ENCODE assay signal across 22 cellular contexts in the genomic region with DNA sequence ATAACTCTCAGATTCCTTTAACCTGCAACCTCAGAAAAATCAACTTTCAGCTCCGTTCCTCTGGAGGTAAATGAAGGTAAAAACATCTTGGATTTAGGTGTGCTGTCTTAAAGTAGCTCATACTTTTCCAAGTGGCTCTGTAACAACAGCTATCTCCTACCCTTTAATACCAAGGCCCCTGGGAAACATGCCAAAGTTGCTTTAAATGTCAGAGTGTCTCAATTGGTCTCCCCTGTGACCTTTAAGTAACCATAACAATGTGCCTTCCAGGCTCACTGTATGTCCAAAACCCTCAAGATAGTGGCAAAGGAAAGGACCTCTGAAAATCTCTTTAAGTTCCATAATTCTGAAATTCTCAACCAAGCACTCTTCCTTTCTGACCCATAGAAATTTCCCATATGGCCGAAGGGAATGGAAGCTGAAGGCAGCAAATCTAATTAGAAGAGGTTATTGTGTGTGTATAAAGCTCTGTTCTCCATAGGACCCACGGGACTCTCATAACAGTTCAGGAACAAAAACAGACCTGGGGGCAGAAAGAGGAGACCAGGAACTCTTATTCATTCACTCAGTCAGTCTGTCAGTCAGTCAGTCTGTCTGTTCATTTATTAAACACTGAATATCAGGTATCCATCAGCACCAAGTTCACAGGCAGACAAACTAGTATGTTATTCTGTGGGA. TPM values are rescaled to one million over a fixed set of nuclear protein-coding genes. Genes with fewer than 3 reads are reported as not detected.
DNase-seq lines count a peak whose midpoint lies in the region; ATAC-seq and TF ChIP-seq lines count a peak whose summit lies in the region.
"Had no signal": no experiment of that assay in that cellular context is flagged by ENCODE, and none has a peak within 500 bp of the region (broad histone marks: within the 10 kb centered on the region; RNA-seq: fewer than 3 reads in every experiment).

No MANE protein-coding gene starts in this region.

- peaks cover 36% of the 10 kb centered on the region for H3K4me1 ChIP-seq in cardiac muscle cell (ENCODE audit: low read depth)
- H3K4me1 ChIP-seq in right atrium auricular region, result no peaks in the 10 kb centered on the region
- H3K4me1 ChIP-seq in heart left ventricle, result peaks cover 0 to 14% (median 0%) of the 10 kb centered on the region in 12 donors
- no peaks in the 10 kb centered on the region for H3K4me1 ChIP-seq in osteoblast (ENCODE audit: insufficient read depth, low read length)
- H3K4me1 ChIP-seq: HAP-1 had no signal

- no peak overlapping the region for H2AFZ ChIP-seq in osteoblast (ENCODE audit: low read length)
- H2AFZ ChIP-seq: GM23248, PC-9 had no signal

- no peaks in the 10 kb centered on the region for H3K27me3 Mint-ChIP-seq in activated CD8-positive, alpha-beta memory T cell treated with anti-CD3 and anti-CD28 coated beads, Interleukin-2, amount 10 ng/mL, durations not matched to agents 7 days and 5 days

- H3K4me2 ChIP-seq in osteoblast (ENCODE audit: insufficient read depth, low read length), result no peak overlapping the region
- H3K4me2 ChIP-seq: BLaER1 treated with 17β-estradiol and CSF1 and Interleukin-3, amounts not matched to agents 10 nM and 100 nM; PC-9 had no signal

- H3K79me2 ChIP-seq in osteoblast (ENCODE audit: insufficient read depth, low read length), result no peaks in the 10 kb centered on the region

- TF ChIP-seq CTCF in cardiac muscle cell (IDR thresholded peaks at IDR 0.05; ENCODE audit: low read depth, low read length), result no peak
- no peak for TF ChIP-seq CTCF in right atrium auricular region (IDR thresholded peaks at IDR 0.05)
- TF ChIP-seq CTCF in heart left ventricle (IDR thresholded peaks at IDR 0.05), result no peak
- no peak for TF ChIP-seq CTCF in osteoblast (IDR thresholded peaks at IDR 0.05; ENCODE audit: extremely low read depth, low read depth, low read length)

- no peaks in the 10 kb centered on the region for H3K9me3 ChIP-seq in cardiac muscle cell (ENCODE audit: low read depth)
- H3K9me3 ChIP-seq in right atrium auricular region, result no peaks in the 10 kb centered on the region
- no peaks in the 10 kb centered on the region for H3K9me3 ChIP-seq in heart left ventricle
- no peaks in the 10 kb centered on the region for H3K9me3 ChIP-seq in osteoblast (ENCODE audit: low read depth, low read length)
- H3K9me3 ChIP-seq: BLaER1 treated with 17β-estradiol and CSF1 and Interleukin-3, amounts not matched to agents 10 nM and 100 nM; HAP-1; MG63 had no signal

- H3K9me3 Mint-ChIP-seq in activated CD8-positive, alpha-beta memory T cell treated with anti-CD3 and anti-CD28 coated beads, Interleukin-2, amount 10 ng/mL, durations not matched to agents 7 days and 5 days (ENCODE audit: low read depth), result no peaks in the 10 kb centered on the region

- peak in 3 of 4 donors; percentile 64 to 95 (median 77) for ATAC-seq in heart left ventricle
- ATAC-seq in activated CD8-positive, alpha-beta memory T cell treated with anti-CD3 and anti-CD28 coated beads, Interleukin-2, amount 10 ng/mL, durations not matched to agents 7 days and 5 days, result no peak
- ATAC-seq: CD8-positive, alpha-beta T cell had no signal

- H3K27ac Mint-ChIP-seq in activated CD8-positive, alpha-beta memory T cell treated with anti-CD3 and anti-CD28 coated beads, Interleukin-2, amount 10 ng/mL, durations not matched to agents 7 days and 5 days, result no peak overlapping the region
- H3K27ac Mint-ChIP-seq: CD8-positive, alpha-beta T cell had no signal

- H3K4me3 ChIP-seq in cardiac muscle cell, result no peak overlapping the region
- no peak overlapping the region for H3K4me3 ChIP-seq in right atrium auricular region
- H3K4me3 ChIP-seq in heart left ventricle, result no peak overlapping the region
- H3K4me3 ChIP-seq in osteoblast (ENCODE audit: insufficient read depth, low read length), result no peak overlapping the region
- H3K4me3 ChIP-seq: BLaER1 treated with 17β-estradiol and CSF1 and Interleukin-3, amounts not matched to agents 10 nM and 100 nM; GM23248; HAP-1; MG63; PC-9; SK-N-MC had no signal

- DNase-seq in cardiac muscle cell (ENCODE audit: low read depth in 1 of 2, low spot score in 1 of 2) (peak; percentile 14 to 72), right atrium auricular region (ENCODE audit: low spot score) (no peak), NCI-H82 (lab: John Stamatoyannopoulos, UW) (peak; percentile 63), heart left ventricle (peak in 2 of 5 donors; percentile 17 to 35), osteoblast (ENCODE audit: insufficient read length, low spot score, missing footprints) (no peak), occipital lobe (lab: John Stamatoyannopoulos, UW) (no peak), NCI-H345 (lab: John Stamatoyannopoulos, UW) (no peak)
- DNase-seq in activated CD8-positive, alpha-beta memory T cell treated with anti-CD3 and anti-CD28 coated beads, Interleukin-2, amount 10 ng/mL, durations not matched to agents 7 days and 5 days, result no peak
- DNase-seq: CD8-positive, alpha-beta T cell; DMS79; GM23248; IMR-90; MG63; NCI-H1048; NCI-H1436; NCI-H1930; NCI-H2171; NCI-H446; PC-9 had no signal

- H3K27me3 ChIP-seq in cardiac muscle cell (no peaks in the 10 kb centered on the region), right atrium auricular region (no peaks in the 10 kb centered on the region), heart left ventricle (no peaks in the 10 kb centered on the region), osteoblast (ENCODE audit: insufficient read depth, low read length) (no peaks in the 10 kb centered on the region)
- H3K27me3 ChIP-seq: BLaER1 treated with 17β-estradiol and CSF1 and Interleukin-3, amounts not matched to agents 10 nM and 100 nM; MG63 had no signal

- CTCF ChIA-PET in activated CD8-positive, alpha-beta memory T cell treated with anti-CD3 and anti-CD28 coated beads, Interleukin-2, amount 10 ng/mL, durations not matched to agents 7 days and 5 days (lab: Charles Lee), result no interaction called here

- intact Hi-C loops in heart left ventricle (cut with DNase I), result no loop called here

- no peak for TF ChIP-seq POLR2A in heart left ventricle (IDR thresholded peaks at IDR 0.05)

- no peaks in the 10 kb centered on the region for H3K4me1 Mint-ChIP-seq in activated CD8-positive, alpha-beta memory T cell treated with anti-CD3 and anti-CD28 coated beads, Interleukin-2, amount 10 ng/mL, durations not matched to agents 7 days and 5 days

- no peaks in the 10 kb centered on the region for H4K20me1 ChIP-seq in osteoblast (ENCODE audit: insufficient read depth, low read length)
- H4K20me1 ChIP-seq: BLaER1 treated with 17β-estradiol and CSF1 and Interleukin-3, amounts not matched to agents 10 nM and 100 nM had no signal

- H3K27ac ChIP-seq in cardiac muscle cell, result peak overlapping the region; percentile 87
- no peak overlapping the region for H3K27ac ChIP-seq in right atrium auricular region
- H3K27ac ChIP-seq in heart left ventricle, result peak overlapping the region in 1 of 12 donors; percentile 42
- H3K27ac ChIP-seq in osteoblast (ENCODE audit: low read depth, low read length), result no peak overlapping the region
- H3K27ac ChIP-seq: BLaER1 treated with 17β-estradiol and CSF1 and Interleukin-3, amounts not matched to agents 10 nM and 100 nM; GM23248; PC-9; SK-N-MC had no signal

- no peak overlapping the region for H3K4me3 Mint-ChIP-seq in activated CD8-positive, alpha-beta memory T cell treated with anti-CD3 and anti-CD28 coated beads, Interleukin-2, amount 10 ng/mL, durations not matched to agents 7 days and 5 days
- H3K4me3 Mint-ChIP-seq: CD8-positive, alpha-beta T cell had no signal

- WGBS in heart left ventricle, 4 donors, result 38 to 46% (median 38%) methylated on average over 3 of the region's 3 CpGs

- no peaks in the 10 kb centered on the region for H3K36me3 ChIP-seq in cardiac muscle cell
- no peaks in the 10 kb centered on the region for H3K36me3 ChIP-seq in right atrium auricular region
- no peaks in the 10 kb centered on the region for H3K36me3 ChIP-seq in heart left ventricle
- no peaks in the 10 kb centered on the region for H3K36me3 ChIP-seq in osteoblast (ENCODE audit: insufficient read depth, low read length)
- H3K36me3 ChIP-seq: BLaER1 treated with 17β-estradiol and CSF1 and Interleukin-3, amounts not matched to agents 10 nM and 100 nM; HAP-1; MG63 had no signal

- no peaks in the 10 kb centered on the region for H3K36me3 Mint-ChIP-seq in activated CD8-positive, alpha-beta memory T cell treated with anti-CD3 and anti-CD28 coated beads, Interleukin-2, amount 10 ng/mL, durations not matched to agents 7 days and 5 days
- H3K36me3 Mint-ChIP-seq: CD8-positive, alpha-beta T cell had no signal

RNA-seq across cellular contexts. Expression of gene ASTN1, which starts 19.3 kb away (rescaled TPM):
- 15.3 and 34.2 TPM in 2 replicates for total RNA-seq in cardiac muscle cell
- 9.3 and 18.4 TPM in 2 replicates for polyA plus RNA-seq in cardiac muscle cell
- 1 to 10 TPM; 1.3 TPM for total RNA-seq in right atrium auricular region
- 1 to 10 TPM in 2 of 9 donors, under 1 TPM in 7; 0.16 to 3.6 (median 0.77) TPM for total RNA-seq in heart left ventricle
- under 1 TPM; 0.15 to 0.19 TPM for polyA plus RNA-seq in heart left ventricle
- total RNA-seq in activated CD8-positive, alpha-beta memory T cell treated with anti-CD3 and anti-CD28 coated beads, Interleukin-2, amount 10 ng/mL, durations not matched to agents 7 days and 5 days, result not detected
- under 0.01 TPM in 1 of 2 replicates, not detected in the other for total RNA-seq in osteoblast
- total RNA-seq in occipital lobe, result 67.4 TPM
- total RNA-seq: CD8-positive, alpha-beta T cell; GM23248; PC-9 had no signal
- polyA plus RNA-seq: GM23248 had no signal

RNA-seq across cellular contexts. Expression of gene BRINP2, which starts 25.5 kb away (rescaled TPM):
- 8.9 and 20.6 TPM in 2 replicates for total RNA-seq in cardiac muscle cell
- 11.5 and 26.1 TPM in 2 replicates for polyA plus RNA-seq in cardiac muscle cell
- total RNA-seq in right atrium auricular region, result 1 to 10 TPM in 1 of 2 donors, under 1 TPM in 1; 0.96 to 1.1 TPM
- total RNA-seq in heart left ventricle, result 1 to 10 TPM in 1 of 9 donors, under 1 TPM in 8; 0.11 to 1.2 (median 0.22) TPM
- polyA plus RNA-seq in heart left ventricle, result under 1 TPM; 0.12 to 0.15 TPM
- total RNA-seq in activated CD8-positive, alpha-beta memory T cell treated with anti-CD3 and anti-CD28 coated beads, Interleukin-2, amount 10 ng/mL, durations not matched to agents 7 days and 5 days, result not detected
- not detected in 2 replicates for total RNA-seq in osteoblast
- total RNA-seq in occipital lobe, result 15.0 TPM
- total RNA-seq: CD8-positive, alpha-beta T cell; GM23248; IMR-90; PC-9 had no signal
- polyA plus RNA-seq: IMR-90 had no signal

Comparison
In these comparisons a context has a peak if more than half of its experiments do, and no peak if none do; other contexts are left out.
1. DNase-seq: peak in cardiac muscle cell (2 of 2) and NCI-H82 (single experiment); none in right atrium auricular region (single experiment), activated CD8-positive, alpha-beta memory T cell treated with anti-CD3 and anti-CD28 coated beads, Interleukin-2, amount 10 ng/mL, durations not matched to agents 7 days and 5 days (single experiment), osteoblast (single experiment), occipital lobe (single experiment) and NCI-H345 (single experiment).